ENCODE assay signal across 1 cellular context in the genomic region with DNA sequence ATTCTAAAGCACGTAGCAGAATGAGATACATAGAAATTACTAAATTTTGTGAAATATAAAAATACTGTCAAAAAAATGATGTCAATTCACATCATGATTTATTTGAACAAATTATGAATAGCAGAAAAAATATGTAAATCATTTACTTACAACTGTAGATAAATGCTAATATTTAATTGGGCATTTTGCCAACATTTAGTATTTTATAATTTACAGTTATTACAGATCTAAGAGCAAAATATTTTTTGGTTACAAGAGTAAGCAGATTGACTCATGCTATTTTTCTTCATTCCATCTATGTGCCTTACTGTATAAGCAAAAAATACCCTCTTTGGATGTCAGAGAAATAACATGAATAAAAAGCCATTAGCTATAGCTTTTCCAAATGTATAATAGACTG.
TF ChIP-seq lines count a peak whose summit lies in the region.

No MANE protein-coding gene starts in this region.

TF ChIP-seq in neural cell, 6 proteins besides CTCF, POLR2A, EP300 and RAD21 (continued from another document):
- TF ChIP-seq, protein P1, sequence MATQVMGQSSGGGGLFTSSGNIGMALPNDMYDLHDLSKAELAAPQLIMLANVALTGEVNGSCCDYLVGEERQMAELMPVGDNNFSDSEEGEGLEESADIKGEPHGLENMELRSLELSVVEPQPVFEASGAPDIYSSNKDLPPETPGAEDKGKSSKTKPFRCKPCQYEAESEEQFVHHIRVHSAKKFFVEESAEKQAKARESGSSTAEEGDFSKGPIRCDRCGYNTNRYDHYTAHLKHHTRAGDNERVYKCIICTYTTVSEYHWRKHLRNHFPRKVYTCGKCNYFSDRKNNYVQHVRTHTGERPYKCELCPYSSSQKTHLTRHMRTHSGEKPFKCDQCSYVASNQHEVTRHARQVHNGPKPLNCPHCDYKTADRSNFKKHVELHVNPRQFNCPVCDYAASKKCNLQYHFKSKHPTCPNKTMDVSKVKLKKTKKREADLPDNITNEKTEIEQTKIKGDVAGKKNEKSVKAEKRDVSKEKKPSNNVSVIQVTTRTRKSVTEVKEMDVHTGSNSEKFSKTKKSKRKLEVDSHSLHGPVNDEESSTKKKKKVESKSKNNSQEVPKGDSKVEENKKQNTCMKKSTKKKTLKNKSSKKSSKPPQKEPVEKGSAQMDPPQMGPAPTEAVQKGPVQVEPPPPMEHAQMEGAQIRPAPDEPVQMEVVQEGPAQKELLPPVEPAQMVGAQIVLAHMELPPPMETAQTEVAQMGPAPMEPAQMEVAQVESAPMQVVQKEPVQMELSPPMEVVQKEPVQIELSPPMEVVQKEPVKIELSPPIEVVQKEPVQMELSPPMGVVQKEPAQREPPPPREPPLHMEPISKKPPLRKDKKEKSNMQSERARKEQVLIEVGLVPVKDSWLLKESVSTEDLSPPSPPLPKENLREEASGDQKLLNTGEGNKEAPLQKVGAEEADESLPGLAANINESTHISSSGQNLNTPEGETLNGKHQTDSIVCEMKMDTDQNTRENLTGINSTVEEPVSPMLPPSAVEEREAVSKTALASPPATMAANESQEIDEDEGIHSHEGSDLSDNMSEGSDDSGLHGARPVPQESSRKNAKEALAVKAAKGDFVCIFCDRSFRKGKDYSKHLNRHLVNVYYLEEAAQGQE (IDR thresholded peaks at IDR 0.05; ENCODE audit: borderline replicate concordance): no peak
TF ChIP-seq in neural cell: peak in this region for 0.
